23 cellular contexts compared by ENCODE assay signal in genomic region chr7:133883591-133883990, GRCh38.
"Had no signal": no experiment of that assay in that cellular context is flagged by ENCODE, and none has a peak within 500 bp of the region (broad histone marks: within the 10 kb centered on the region; RNA-seq: fewer than 3 reads in every experiment).

No MANE protein-coding gene starts in this region.

- H3K9me3 ChIP-seq: SK-N-SH had no signal

- H3K9ac ChIP-seq: KMS-11, SK-N-SH had no signal

- H3K4me2 ChIP-seq: KMS-11, SK-N-SH had no signal

- H3K9me2 ChIP-seq: SK-N-SH had no signal

- H3K27ac ChIP-seq: KMS-11, RWPE1 had no signal

- DNase-seq: IMR-90, Kasumi-1, MV-4-11, NCI-H1048, NCI-H1105, NCI-H1417, NCI-H1436 treated with DMSO at 0.1 percent for 48 hours, NCI-H1694, NCI-H187 treated with DMSO at 0.1 percent for 48 hours, NCI-H2081, NCI-H2107, NCI-H345, NCI-H446 treated with DMSO at 0.1 percent for 48 hours, NCI-H510A treated with DMSO at 0.1 percent for 48 hours, NCI-H526 treated with DMSO at 0.1 percent for 48 hours, NCI-H748 treated with DMSO at 0.1 percent for 48 hours, PC-3, SHP77, SK-N-SH, SW 1271, T-cell had no signal
